15 cellular contexts compared by ENCODE assay signal in the genomic region with DNA sequence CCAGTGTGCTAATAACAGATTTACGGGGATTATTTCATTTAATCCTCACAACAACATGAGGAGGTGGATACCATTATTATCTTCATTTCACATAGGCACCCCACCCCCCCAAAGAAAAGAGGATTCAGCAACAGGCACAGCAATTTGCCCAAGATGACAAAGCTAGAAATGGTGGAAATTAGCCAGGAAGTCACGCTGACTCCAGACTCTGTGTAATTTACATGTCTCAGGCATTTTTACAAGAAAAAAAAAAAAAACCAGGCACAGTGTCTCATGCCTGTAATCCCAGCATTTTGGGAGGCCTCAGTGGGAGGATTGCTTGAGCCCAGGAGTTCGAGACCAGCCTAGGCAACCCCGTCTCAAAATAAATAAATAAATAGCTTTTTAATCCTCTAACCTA. TPM values are rescaled to one million over a fixed set of nuclear protein-coding genes. Genes with fewer than 3 reads are reported as not detected.
DNase-seq lines count a peak whose midpoint lies in the region; ATAC-seq and TF ChIP-seq lines count a peak whose summit lies in the region.
"Had no signal": no experiment of that assay in that cellular context is flagged by ENCODE, and none has a peak within 500 bp of the region (broad histone marks: within the 10 kb centered on the region; RNA-seq: fewer than 3 reads in every experiment).

No MANE protein-coding gene starts in this region.

- no peaks in the 10 kb centered on the region for H4K20me1 ChIP-seq in hepatocyte (ENCODE audit: insufficient read depth, poor library complexity, severe bottlenecking)

- peak; percentile 61 for DNase-seq in NCI-H82 (lab: John Stamatoyannopoulos, UW)
- DNase-seq in NCI-H82 treated with DMSO at 0.1 percent for 48 hours (lab: John Stamatoyannopoulos, UW; ENCODE audit: unreplicated experiment), result no peak
- peak; percentile 8 for DNase-seq in astrocyte of the spinal cord (ENCODE audit: low read depth, low spot score)
- peak; percentile 51 for DNase-seq in hepatocyte (ENCODE audit: low spot score)
- peak; percentile 14 for DNase-seq in transverse colon
- no peak for DNase-seq in NCI-H187 treated with DMSO at 0.1 percent for 48 hours (lab: John Stamatoyannopoulos, UW)
- DNase-seq in activated T-helper 1 cell treated with anti-CD3 and anti-CD28 coated beads, Interleukin-12 subunit alpha, Interleukin-12 subunit beta, Interleukin-2, Interleukin-4 antibody, amounts not matched to agents 30 ng/mL and 10 ng/mL and 1 ng/mL, durations not matched to agents 14 hours and 24 hours and 36 hours (ENCODE audit: low spot score), result no peak
- DNase-seq: activated CD4-positive, alpha-beta T cell treated with anti-CD3 and anti-CD28 coated beads for 4 hours; activated T-cell treated with anti-CD3 and anti-CD28 coated beads, Interleukin-2, amount 50 U/mL, for 48 hours; Caco-2; occipital lobe had no signal

- no peak overlapping the region for H3K4me3 Mint-ChIP-seq in activated T-helper 1 cell treated with anti-CD3 and anti-CD28 coated beads, Interleukin-12 subunit alpha, Interleukin-12 subunit beta, Interleukin-2, Interleukin-4 antibody, amounts not matched to agents 30 ng/mL and 10 ng/mL and 1 ng/mL, durations not matched to agents 14 hours and 24 hours and 36 hours
- H3K4me3 Mint-ChIP-seq: memory B cell had no signal

- H3K4me1 ChIP-seq in hepatocyte (ENCODE audit: insufficient read depth), result no peaks in the 10 kb centered on the region
- H3K4me1 ChIP-seq in transverse colon, result peaks cover 0 to 4% (median 0%) of the 10 kb centered on the region in 4 donors
- H3K4me1 ChIP-seq: ascending aorta, Caco-2 had no signal

- peaks cover 6% of the 10 kb centered on the region for H3K4me1 Mint-ChIP-seq in activated T-helper 1 cell treated with anti-CD3 and anti-CD28 coated beads, Interleukin-12 subunit alpha, Interleukin-12 subunit beta, Interleukin-2, Interleukin-4 antibody, amounts not matched to agents 30 ng/mL and 10 ng/mL and 1 ng/mL, durations not matched to agents 14 hours and 24 hours and 36 hours (ENCODE audit: low read depth)

- H3K36me3 ChIP-seq in hepatocyte (replicated peaks; ENCODE audit: insufficient read depth, low read depth) (no peaks in the 10 kb centered on the region), transverse colon (no peaks in the 10 kb centered on the region)
- H3K36me3 ChIP-seq: ascending aorta had no signal

- in situ Hi-C loops in astrocyte of the spinal cord (cut with HindIII; ENCODE audit: low sequenced_read_pairs), result no loop called here
- in situ Hi-C loops in transverse colon (cut with MboI; ENCODE audit: low pct_ligation_motif_present in 1 of 4, low pct_unique_long_range_greater_than_20kb in 1 of 4, low sequenced_read_pairs in 3 of 4), result loop anchor here (5.0 to 25.0 kb wide), 6 partner anchors 65 to 300 kb away; no protein-coding TSS in a partner anchor

- H2AFZ ChIP-seq in hepatocyte, result no peak overlapping the region

- H3K27me3 ChIP-seq in hepatocyte, result no peaks in the 10 kb centered on the region
- peaks cover 7% of the 10 kb centered on the region for H3K27me3 ChIP-seq in transverse colon
- H3K27me3 ChIP-seq: ascending aorta had no signal

- TF ChIP-seq CTCF in astrocyte of the spinal cord (IDR thresholded peaks at IDR 0.05; ENCODE audit: low read depth, low read length), result no peak
- no peak for TF ChIP-seq CTCF in hepatocyte (IDR thresholded peaks at IDR 0.05; ENCODE audit: poor library complexity)
- no peak for TF ChIP-seq CTCF in transverse colon (IDR thresholded peaks at IDR 0.05)

- no peak overlapping the region for H3K4me2 ChIP-seq in hepatocyte

- H3K27ac Mint-ChIP-seq in activated T-helper 1 cell treated with anti-CD3 and anti-CD28 coated beads, Interleukin-12 subunit alpha, Interleukin-12 subunit beta, Interleukin-2, Interleukin-4 antibody, amounts not matched to agents 30 ng/mL and 10 ng/mL and 1 ng/mL, durations not matched to agents 14 hours and 24 hours and 36 hours, result no peak overlapping the region

- 57% methylated on average over 4 of the region's 4 CpGs for WGBS in hepatocyte (ENCODE audit: low lambda C conversion rate, missing lambda C conversion rate)
- WGBS in transverse colon (ENCODE audit: low coverage in 1 of 2), 2 donors, result 37 to 57% methylated on average over 4 of the region's 4 CpGs

- H3K27ac ChIP-seq in hepatocyte, result peak overlapping the region; percentile 63
- H3K27ac ChIP-seq in transverse colon, result peak overlapping the region in 3 of 4 donors; percentile 4 to 35 (median 30)
- H3K27ac ChIP-seq: 22Rv1, ascending aorta had no signal

- no peak for TF ChIP-seq POLR2A in transverse colon (IDR thresholded peaks at IDR 0.05)

- H3K4me3 ChIP-seq in astrocyte of the spinal cord (ENCODE audit: low read depth, low read length) (no peak overlapping the region), hepatocyte (no peak overlapping the region), transverse colon (no peak overlapping the region)
- H3K4me3 ChIP-seq: ascending aorta had no signal

- H3K9me3 ChIP-seq in hepatocyte (ENCODE audit: low read depth) (no peaks in the 10 kb centered on the region), transverse colon (no peaks in the 10 kb centered on the region)
- H3K9me3 ChIP-seq: ascending aorta, Caco-2 had no signal

- H3K9me2 ChIP-seq in hepatocyte (replicated peaks; ENCODE audit: insufficient read depth), result no peaks in the 10 kb centered on the region

- intact Hi-C loops in transverse colon (cut with DNase I; ENCODE audit: low total_unique reads), result loop anchor here (10.0 kb wide), 1 partner anchor 152 kb away; no protein-coding TSS in a partner anchor
- intact Hi-C loops in activated T-helper 1 cell treated with anti-CD3 and anti-CD28 coated beads, Interleukin-12 subunit alpha, Interleukin-12 subunit beta, Interleukin-2, Interleukin-4 antibody, amounts not matched to agents 30 ng/mL and 10 ng/mL and 1 ng/mL, durations not matched to agents 14 hours and 24 hours and 36 hours (cut with micrococcal nuclease), result no loop called here

- H3K79me2 ChIP-seq in hepatocyte, result no peaks in the 10 kb centered on the region

- TF ChIP-seq EP300 in transverse colon (IDR thresholded peaks at IDR 0.05; ENCODE audit: low read depth), result no peak

- peaks cover 4% of the 10 kb centered on the region for H3K9me3 Mint-ChIP-seq in activated T-helper 1 cell treated with anti-CD3 and anti-CD28 coated beads, Interleukin-12 subunit alpha, Interleukin-12 subunit beta, Interleukin-2, Interleukin-4 antibody, amounts not matched to agents 30 ng/mL and 10 ng/mL and 1 ng/mL, durations not matched to agents 14 hours and 24 hours and 36 hours

- ATAC-seq in GM21360 (IDR thresholded peaks at IDR 0.05; ENCODE audit: unreplicated experiment), result no peak

- H3K36me3 Mint-ChIP-seq in activated T-helper 1 cell treated with anti-CD3 and anti-CD28 coated beads, Interleukin-12 subunit alpha, Interleukin-12 subunit beta, Interleukin-2, Interleukin-4 antibody, amounts not matched to agents 30 ng/mL and 10 ng/mL and 1 ng/mL, durations not matched to agents 14 hours and 24 hours and 36 hours (ENCODE audit: low read depth), result no peaks in the 10 kb centered on the region

- peaks cover 3% of the 10 kb centered on the region for H3K27me3 Mint-ChIP-seq in activated T-helper 1 cell treated with anti-CD3 and anti-CD28 coated beads, Interleukin-12 subunit alpha, Interleukin-12 subunit beta, Interleukin-2, Interleukin-4 antibody, amounts not matched to agents 30 ng/mL and 10 ng/mL and 1 ng/mL, durations not matched to agents 14 hours and 24 hours and 36 hours (ENCODE audit: insufficient read depth)

RNA-seq across cellular contexts. Expression of a gene that starts 37.5 kb away (rescaled TPM):
- total RNA-seq in hepatocyte (17.4 and 18.6 TPM in 2 replicates), transverse colon (10 to 100 TPM; 27.3 to 40.5 (median 35.8) TPM)
- polyA plus RNA-seq in hepatocyte, result 11.5 and 13.7 TPM in 2 replicates
- 48.5 and 50.4 TPM in 2 replicates for total RNA-seq in activated T-helper 1 cell treated with anti-CD3 and anti-CD28 coated beads, Interleukin-12 subunit alpha, Interleukin-12 subunit beta, Interleukin-2, Interleukin-4 antibody, amounts not matched to agents 30 ng/mL and 10 ng/mL and 1 ng/mL, durations not matched to agents 14 hours and 24 hours and 36 hours

Comparison
In these comparisons a context has a peak if more than half of its experiments do, and no peak if none do; other contexts are left out.
1. DNase-seq: peak in NCI-H82 (single experiment), astrocyte of the spinal cord (single experiment), hepatocyte (single experiment) and transverse colon (single experiment); none in NCI-H82 treated with DMSO at 0.1 percent for 48 hours (single experiment), NCI-H187 treated with DMSO at 0.1 percent for 48 hours (single experiment) and activated T-helper 1 cell treated with anti-CD3 and anti-CD28 coated beads, Interleukin-12 subunit alpha, Interleukin-12 subunit beta, Interleukin-2, Interleukin-4 antibody, amounts not matched to agents 30 ng/mL and 10 ng/mL and 1 ng/mL, durations not matched to agents 14 hours and 24 hours and 36 hours (single experiment).